ENCODE assay signal across 1 cellular context in genomic region chr7:1950623-1951523, GRCh38.
TF ChIP-seq lines count a peak whose summit lies in the region.

No MANE protein-coding gene starts in this region.

TF ChIP-seq in HepG2, 621 proteins besides CTCF, POLR2A, EP300 and RAD21 (continued from another document):
- TF ChIP-seq, protein P1, sequence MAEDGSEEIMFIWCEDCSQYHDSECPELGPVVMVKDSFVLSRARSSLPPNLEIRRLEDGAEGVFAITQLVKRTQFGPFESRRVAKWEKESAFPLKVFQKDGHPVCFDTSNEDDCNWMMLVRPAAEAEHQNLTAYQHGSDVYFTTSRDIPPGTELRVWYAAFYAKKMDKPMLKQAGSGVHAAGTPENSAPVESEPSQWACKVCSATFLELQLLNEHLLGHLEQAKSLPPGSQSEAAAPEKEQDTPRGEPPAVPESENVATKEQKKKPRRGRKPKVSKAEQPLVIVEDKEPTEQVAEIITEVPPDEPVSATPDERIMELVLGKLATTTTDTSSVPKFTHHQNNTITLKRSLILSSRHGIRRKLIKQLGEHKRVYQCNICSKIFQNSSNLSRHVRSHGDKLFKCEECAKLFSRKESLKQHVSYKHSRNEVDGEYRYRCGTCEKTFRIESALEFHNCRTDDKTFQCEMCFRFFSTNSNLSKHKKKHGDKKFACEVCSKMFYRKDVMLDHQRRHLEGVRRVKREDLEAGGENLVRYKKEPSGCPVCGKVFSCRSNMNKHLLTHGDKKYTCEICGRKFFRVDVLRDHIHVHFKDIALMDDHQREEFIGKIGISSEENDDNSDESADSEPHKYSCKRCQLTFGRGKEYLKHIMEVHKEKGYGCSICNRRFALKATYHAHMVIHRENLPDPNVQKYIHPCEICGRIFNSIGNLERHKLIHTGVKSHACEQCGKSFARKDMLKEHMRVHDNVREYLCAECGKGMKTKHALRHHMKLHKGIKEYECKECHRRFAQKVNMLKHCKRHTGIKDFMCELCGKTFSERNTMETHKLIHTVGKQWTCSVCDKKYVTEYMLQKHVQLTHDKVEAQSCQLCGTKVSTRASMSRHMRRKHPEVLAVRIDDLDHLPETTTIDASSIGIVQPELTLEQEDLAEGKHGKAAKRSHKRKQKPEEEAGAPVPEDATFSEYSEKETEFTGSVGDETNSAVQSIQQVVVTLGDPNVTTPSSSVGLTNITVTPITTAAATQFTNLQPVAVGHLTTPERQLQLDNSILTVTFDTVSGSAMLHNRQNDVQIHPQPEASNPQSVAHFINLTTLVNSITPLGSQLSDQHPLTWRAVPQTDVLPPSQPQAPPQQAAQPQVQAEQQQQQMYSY (CRISPR knock-in tag; IDR thresholded peaks at IDR 0.05): no peak
- TF ChIP-seq SP5 (CRISPR knock-in tag; IDR thresholded peaks at IDR 0.05; ENCODE audit: borderline replicate concordance, low read depth): no peak
- TF ChIP-seq NBN (conservative IDR thresholded peaks at IDR 0.05): no peak
- no peak for TF ChIP-seq CHD2 (IDR thresholded peaks at IDR 0.05; ENCODE audit: low read depth, low read length)
- TF ChIP-seq NFRKB (IDR thresholded peaks at IDR 0.05): no peak
